31 cellular contexts compared by ENCODE assay signal in genomic region chr14:69850736-69851112, GRCh38. TPM values are rescaled to one million over a fixed set of nuclear protein-coding genes. Genes with fewer than 3 reads are reported as not detected.
"Had no signal": no experiment of that assay in that cellular context is flagged by ENCODE, and none has a peak within 500 bp of the region (broad histone marks: within the 10 kb centered on the region; RNA-seq: fewer than 3 reads in every experiment).

No MANE protein-coding gene starts in this region.

- DNase-seq: activated CD4-positive, alpha-beta T cell treated with anti-CD3 and anti-CD28 coated beads for 48 hours; activated CD4-positive, alpha-beta T cell treated with anti-CD3 and anti-CD28 coated beads, Interleukin-2, amount 50 U/mL, for 48 hours; activated CD8-positive, alpha-beta memory T cell treated with anti-CD3 and anti-CD28 coated beads for 24 hours; activated effector memory CD4-positive, alpha-beta T cell treated with anti-CD3 and anti-CD28 coated beads, Interleukin-2, amount 50 U/mL, for 16 hours; activated naive CD4-positive, alpha-beta T cell treated with anti-CD3 and anti-CD28 coated beads for 36 hours; activated naive CD8-positive, alpha-beta T cell treated with anti-CD3 and anti-CD28 coated beads for 36 hours; adrenal gland; aorta; body of pancreas; cortex of kidney; effector memory CD8-positive, alpha-beta T cell; immature natural killer cell; kidney; lower lobe of right lung; mesenchymal stem cell; natural killer cell; stomach; SW 1271; T-helper 9 cell; tibial artery; upper lobe of right lung; WERI-Rb-1 had no signal

- H3K36me3 ChIP-seq: adrenal gland, lower lobe of right lung, stomach, tibial artery, upper lobe of right lung, WERI-Rb-1 had no signal

- H3K4me1 ChIP-seq: adrenal gland, body of pancreas, lower lobe of right lung, stomach, tibial artery, upper lobe of right lung had no signal

- H3K9me3 ChIP-seq: adrenal gland, body of pancreas, lower lobe of right lung, stomach, tibial artery, upper lobe of right lung had no signal

- H3K9me3 Mint-ChIP-seq: activated naive CD4-positive, alpha-beta T cell treated with anti-CD3 and anti-CD28 coated beads for 36 hours; activated naive CD8-positive, alpha-beta T cell treated with anti-CD3 and anti-CD28 coated beads for 36 hours; activated T-helper 1 cell treated with anti-CD3 and anti-CD28 coated beads, Interleukin-12 subunit alpha, Interleukin-12 subunit beta, Interleukin-2, Interleukin-4 antibody, amounts not matched to agents 30 ng/mL and 10 ng/mL and 1 ng/mL, durations not matched to agents 14 hours and 24 hours and 36 hours; effector memory CD8-positive, alpha-beta T cell; immature natural killer cell; natural killer cell; stimulated activated naive B cell treated with anti-CD40 and anti-IgM and Interleukin-4, amounts not matched to agents 10 μg/mL and 1 μg/mL and 100 μg/mL, for 72 hours; T-helper 1 cell treated with Interleukin-12 subunit alpha and Interleukin-12 subunit beta and Interleukin-4 antibody, amounts not matched to agents 30 μg/mL and 1 μg/mL, for 36 hours had no signal

- H3K4me3 ChIP-seq: adrenal gland, body of pancreas, lower lobe of right lung, stomach, upper lobe of right lung had no signal

- H3K4me1 Mint-ChIP-seq: activated naive CD8-positive, alpha-beta T cell treated with anti-CD3 and anti-CD28 coated beads for 36 hours; natural killer cell had no signal

- H3K36me3 Mint-ChIP-seq: activated naive CD8-positive, alpha-beta T cell treated with anti-CD3 and anti-CD28 coated beads for 36 hours; immature natural killer cell; natural killer cell; stimulated activated naive B cell treated with anti-CD40 and anti-IgM and Interleukin-4, amounts not matched to agents 10 μg/mL and 1 μg/mL and 100 μg/mL, for 72 hours had no signal

- H3K27ac ChIP-seq: adrenal gland, body of pancreas, lower lobe of right lung, stomach, tibial artery, upper lobe of right lung, WERI-Rb-1 had no signal

- ATAC-seq: activated CD4-positive, CD25-positive, alpha-beta regulatory T cell treated with anti-CD3 and anti-CD28 coated beads, Interleukin-2, amount 50 U/mL, for 24 hours; body of pancreas; effector memory CD8-positive, alpha-beta T cell; left colon; lower lobe of right lung; natural killer cell; upper lobe of right lung had no signal

- H3K27ac Mint-ChIP-seq: activated naive CD4-positive, alpha-beta T cell treated with anti-CD3 and anti-CD28 coated beads for 36 hours; activated naive CD8-positive, alpha-beta T cell treated with anti-CD3 and anti-CD28 coated beads for 36 hours; activated T-helper 1 cell treated with anti-CD3 and anti-CD28 coated beads, Interleukin-12 subunit alpha, Interleukin-12 subunit beta, Interleukin-2, Interleukin-4 antibody, amounts not matched to agents 30 ng/mL and 10 ng/mL and 1 ng/mL, durations not matched to agents 14 hours and 24 hours and 36 hours; effector memory CD8-positive, alpha-beta T cell; immature natural killer cell; natural killer cell; stimulated activated naive B cell treated with anti-CD40 and anti-IgM and Interleukin-4, amounts not matched to agents 10 μg/mL and 1 μg/mL and 100 μg/mL, for 72 hours; T-helper 1 cell treated with Interleukin-12 subunit alpha and Interleukin-12 subunit beta and Interleukin-4 antibody, amounts not matched to agents 30 μg/mL and 1 μg/mL, for 36 hours had no signal

- H3K4me3 Mint-ChIP-seq: activated naive CD4-positive, alpha-beta T cell treated with anti-CD3 and anti-CD28 coated beads for 36 hours; activated naive CD8-positive, alpha-beta T cell treated with anti-CD3 and anti-CD28 coated beads for 36 hours; activated T-helper 1 cell treated with anti-CD3 and anti-CD28 coated beads, Interleukin-12 subunit alpha, Interleukin-12 subunit beta, Interleukin-2, Interleukin-4 antibody, amounts not matched to agents 30 ng/mL and 10 ng/mL and 1 ng/mL, durations not matched to agents 14 hours and 24 hours and 36 hours; effector memory CD8-positive, alpha-beta T cell; immature natural killer cell; natural killer cell; T-helper 1 cell treated with Interleukin-12 subunit alpha and Interleukin-12 subunit beta and Interleukin-4 antibody, amounts not matched to agents 30 μg/mL and 1 μg/mL, for 36 hours had no signal

- H3K27me3 ChIP-seq: body of pancreas had no signal

RNA-seq across cellular contexts. Expression of gene SMOC1, which starts 28.5 kb away (rescaled TPM):
- total RNA-seq: activated naive CD4-positive, alpha-beta T cell treated with anti-CD3 and anti-CD28 coated beads for 36 hours; activated naive CD8-positive, alpha-beta T cell treated with anti-CD3 and anti-CD28 coated beads for 36 hours; activated T-helper 1 cell treated with anti-CD3 and anti-CD28 coated beads, Interleukin-12 subunit alpha, Interleukin-12 subunit beta, Interleukin-2, Interleukin-4 antibody, amounts not matched to agents 30 ng/mL and 10 ng/mL and 1 ng/mL, durations not matched to agents 14 hours and 24 hours and 36 hours; fibroblast of lung; fibroblast of villous mesenchyme; natural killer cell had no signal

RNA-seq across cellular contexts. Expression of gene SLC10A1, which starts 53.7 kb away (rescaled TPM):
- total RNA-seq: activated naive CD4-positive, alpha-beta T cell treated with anti-CD3 and anti-CD28 coated beads for 36 hours; activated naive CD8-positive, alpha-beta T cell treated with anti-CD3 and anti-CD28 coated beads for 36 hours; activated T-helper 1 cell treated with anti-CD3 and anti-CD28 coated beads, Interleukin-12 subunit alpha, Interleukin-12 subunit beta, Interleukin-2, Interleukin-4 antibody, amounts not matched to agents 30 ng/mL and 10 ng/mL and 1 ng/mL, durations not matched to agents 14 hours and 24 hours and 36 hours; adrenal gland; aorta; body of pancreas; endothelial cell of umbilical vein; fibroblast of lung; fibroblast of villous mesenchyme; kidney; left colon; lower lobe of right lung; natural killer cell; osteoblast; stomach; upper lobe of right lung had no signal
